Comparison of ENCODE assay signal across 1 cellular context in the genomic region with DNA sequence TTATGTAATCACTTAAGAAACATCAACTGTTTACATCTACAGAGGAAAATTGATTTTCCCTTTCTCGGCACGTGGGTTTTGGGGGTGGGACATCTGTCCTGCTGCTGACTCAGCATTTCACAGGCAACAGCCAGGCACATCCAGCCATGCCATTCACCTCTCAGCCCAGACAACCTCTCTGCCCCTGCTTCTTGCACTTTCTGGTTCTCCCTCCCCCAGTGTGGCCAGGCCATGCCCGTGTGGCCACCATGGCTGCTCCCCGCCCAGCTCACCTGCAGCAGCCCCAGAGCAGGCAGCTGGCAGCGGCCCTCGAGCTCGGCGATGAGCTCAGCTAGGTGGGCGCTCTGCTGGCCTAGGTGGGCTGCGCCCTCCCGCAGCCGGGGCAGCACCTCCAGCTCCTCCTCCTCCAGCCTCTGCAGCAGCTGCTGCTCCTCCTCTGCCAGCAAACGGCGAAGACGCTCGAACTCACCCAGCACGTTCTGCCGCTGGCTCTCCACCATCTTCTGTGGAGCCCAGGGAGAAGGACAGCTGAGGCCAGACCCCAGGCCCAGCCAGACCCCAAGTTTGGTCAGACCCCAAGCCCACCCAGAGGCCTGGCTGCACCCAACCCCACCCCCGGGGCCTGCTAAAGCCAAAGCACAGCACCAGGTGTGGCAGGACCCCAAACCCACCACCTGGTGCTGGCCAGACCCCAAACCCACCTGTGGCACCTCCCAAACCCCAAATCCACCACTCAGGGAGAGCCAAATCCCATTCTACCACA.
A peak's percentile ranks its signal among the peaks of the same experiment; 100 is the strongest.
TF ChIP-seq lines count a peak whose summit lies in the region.

No MANE protein-coding gene starts in this region.

TF ChIP-seq in K562, 482 proteins besides CTCF, POLR2A, EP300 and RAD21:
- TF ChIP-seq, protein P1, sequence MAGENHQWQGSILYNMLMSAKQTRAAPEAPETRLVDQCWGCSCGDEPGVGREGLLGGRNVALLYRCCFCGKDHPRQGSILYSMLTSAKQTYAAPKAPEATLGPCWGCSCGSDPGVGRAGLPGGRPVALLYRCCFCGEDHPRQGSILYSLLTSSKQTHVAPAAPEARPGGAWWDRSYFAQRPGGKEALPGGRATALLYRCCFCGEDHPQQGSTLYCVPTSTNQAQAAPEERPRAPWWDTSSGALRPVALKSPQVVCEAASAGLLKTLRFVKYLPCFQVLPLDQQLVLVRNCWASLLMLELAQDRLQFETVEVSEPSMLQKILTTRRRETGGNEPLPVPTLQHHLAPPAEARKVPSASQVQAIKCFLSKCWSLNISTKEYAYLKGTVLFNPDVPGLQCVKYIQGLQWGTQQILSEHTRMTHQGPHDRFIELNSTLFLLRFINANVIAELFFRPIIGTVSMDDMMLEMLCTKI (IDR thresholded peaks at IDR 0.05; ENCODE audit: partially characterized antibody) = no peak
- TF ChIP-seq, protein P2, sequence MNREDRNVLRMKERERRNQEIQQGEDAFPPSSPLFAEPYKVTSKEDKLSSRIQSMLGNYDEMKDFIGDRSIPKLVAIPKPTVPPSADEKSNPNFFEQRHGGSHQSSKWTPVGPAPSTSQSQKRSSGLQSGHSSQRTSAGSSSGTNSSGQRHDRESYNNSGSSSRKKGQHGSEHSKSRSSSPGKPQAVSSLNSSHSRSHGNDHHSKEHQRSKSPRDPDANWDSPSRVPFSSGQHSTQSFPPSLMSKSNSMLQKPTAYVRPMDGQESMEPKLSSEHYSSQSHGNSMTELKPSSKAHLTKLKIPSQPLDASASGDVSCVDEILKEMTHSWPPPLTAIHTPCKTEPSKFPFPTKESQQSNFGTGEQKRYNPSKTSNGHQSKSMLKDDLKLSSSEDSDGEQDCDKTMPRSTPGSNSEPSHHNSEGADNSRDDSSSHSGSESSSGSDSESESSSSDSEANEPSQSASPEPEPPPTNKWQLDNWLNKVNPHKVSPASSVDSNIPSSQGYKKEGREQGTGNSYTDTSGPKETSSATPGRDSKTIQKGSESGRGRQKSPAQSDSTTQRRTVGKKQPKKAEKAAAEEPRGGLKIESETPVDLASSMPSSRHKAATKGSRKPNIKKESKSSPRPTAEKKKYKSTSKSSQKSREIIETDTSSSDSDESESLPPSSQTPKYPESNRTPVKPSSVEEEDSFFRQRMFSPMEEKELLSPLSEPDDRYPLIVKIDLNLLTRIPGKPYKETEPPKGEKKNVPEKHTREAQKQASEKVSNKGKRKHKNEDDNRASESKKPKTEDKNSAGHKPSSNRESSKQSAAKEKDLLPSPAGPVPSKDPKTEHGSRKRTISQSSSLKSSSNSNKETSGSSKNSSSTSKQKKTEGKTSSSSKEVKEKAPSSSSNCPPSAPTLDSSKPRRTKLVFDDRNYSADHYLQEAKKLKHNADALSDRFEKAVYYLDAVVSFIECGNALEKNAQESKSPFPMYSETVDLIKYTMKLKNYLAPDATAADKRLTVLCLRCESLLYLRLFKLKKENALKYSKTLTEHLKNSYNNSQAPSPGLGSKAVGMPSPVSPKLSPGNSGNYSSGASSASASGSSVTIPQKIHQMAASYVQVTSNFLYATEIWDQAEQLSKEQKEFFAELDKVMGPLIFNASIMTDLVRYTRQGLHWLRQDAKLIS (CRISPR knock-in tag; IDR thresholded peaks at IDR 0.05) = no peak
- TF ChIP-seq NFE2 (IDR thresholded peaks at IDR 0.05; ENCODE audit: low read depth) = peak; percentile 81
- no peak for TF ChIP-seq ZNF140 (CRISPR knock-in tag; IDR thresholded peaks at IDR 0.05)
- TF ChIP-seq, protein P3, sequence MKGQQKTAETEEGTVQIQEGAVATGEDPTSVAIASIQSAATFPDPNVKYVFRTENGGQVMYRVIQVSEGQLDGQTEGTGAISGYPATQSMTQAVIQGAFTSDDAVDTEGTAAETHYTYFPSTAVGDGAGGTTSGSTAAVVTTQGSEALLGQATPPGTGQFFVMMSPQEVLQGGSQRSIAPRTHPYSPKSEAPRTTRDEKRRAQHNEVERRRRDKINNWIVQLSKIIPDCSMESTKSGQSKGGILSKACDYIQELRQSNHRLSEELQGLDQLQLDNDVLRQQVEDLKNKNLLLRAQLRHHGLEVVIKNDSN (CRISPR knock-in tag; IDR thresholded peaks at IDR 0.05) = peak; percentile 46
- TF ChIP-seq ZNF316 (IDR thresholded peaks at IDR 0.05) = peak; percentile 99
- peak; percentile 100 for TF ChIP-seq MAFK (IDR thresholded peaks at IDR 0.05; ENCODE audit: low read length)
- TF ChIP-seq MAFF (IDR thresholded peaks at IDR 0.05; ENCODE audit: low read length) = peak; percentile 99
- no peak for TF ChIP-seq RFX1 (IDR thresholded peaks at IDR 0.05)
- peak; percentile 99 for TF ChIP-seq C11orf30 (IDR thresholded peaks at IDR 0.05; ENCODE audit: low read depth)
- no peak for TF ChIP-seq HLTF (IDR thresholded peaks at IDR 0.05)
- TF ChIP-seq POLR2G (IDR thresholded peaks at IDR 0.05; ENCODE audit: low read depth, low read length) = peak; percentile 67
- TF ChIP-seq, protein P4, sequence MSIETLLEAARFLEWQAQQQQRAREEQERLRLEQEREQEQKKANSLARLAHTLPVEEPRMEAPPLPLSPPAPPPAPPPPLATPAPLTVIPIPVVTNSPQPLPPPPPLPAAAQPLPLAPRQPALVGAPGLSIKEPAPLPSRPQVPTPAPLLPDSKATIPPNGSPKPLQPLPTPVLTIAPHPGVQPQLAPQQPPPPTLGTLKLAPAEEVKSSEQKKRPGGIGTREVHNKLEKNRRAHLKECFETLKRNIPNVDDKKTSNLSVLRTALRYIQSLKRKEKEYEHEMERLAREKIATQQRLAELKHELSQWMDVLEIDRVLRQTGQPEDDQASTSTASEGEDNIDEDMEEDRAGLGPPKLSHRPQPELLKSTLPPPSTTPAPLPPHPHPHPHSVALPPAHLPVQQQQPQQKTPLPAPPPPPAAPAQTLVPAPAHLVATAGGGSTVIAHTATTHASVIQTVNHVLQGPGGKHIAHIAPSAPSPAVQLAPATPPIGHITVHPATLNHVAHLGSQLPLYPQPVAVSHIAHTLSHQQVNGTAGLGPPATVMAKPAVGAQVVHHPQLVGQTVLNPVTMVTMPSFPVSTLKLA (conservative IDR thresholded peaks at IDR 0.05) = peak in 1 of 2 experiments; percentile 50; a peak in 2 of 4 replicates
- TF ChIP-seq RBFOX2 (IDR thresholded peaks at IDR 0.05; ENCODE audit: low read depth, low read length) = peak; percentile 64
- peak; percentile 98 for TF ChIP-seq MAFG (tag; conservative IDR thresholded peaks at IDR 0.05)
- no peak for TF ChIP-seq SMAD2 (IDR thresholded peaks at IDR 0.05; ENCODE audit: low read depth, low read length)
- TF ChIP-seq, protein P5, sequence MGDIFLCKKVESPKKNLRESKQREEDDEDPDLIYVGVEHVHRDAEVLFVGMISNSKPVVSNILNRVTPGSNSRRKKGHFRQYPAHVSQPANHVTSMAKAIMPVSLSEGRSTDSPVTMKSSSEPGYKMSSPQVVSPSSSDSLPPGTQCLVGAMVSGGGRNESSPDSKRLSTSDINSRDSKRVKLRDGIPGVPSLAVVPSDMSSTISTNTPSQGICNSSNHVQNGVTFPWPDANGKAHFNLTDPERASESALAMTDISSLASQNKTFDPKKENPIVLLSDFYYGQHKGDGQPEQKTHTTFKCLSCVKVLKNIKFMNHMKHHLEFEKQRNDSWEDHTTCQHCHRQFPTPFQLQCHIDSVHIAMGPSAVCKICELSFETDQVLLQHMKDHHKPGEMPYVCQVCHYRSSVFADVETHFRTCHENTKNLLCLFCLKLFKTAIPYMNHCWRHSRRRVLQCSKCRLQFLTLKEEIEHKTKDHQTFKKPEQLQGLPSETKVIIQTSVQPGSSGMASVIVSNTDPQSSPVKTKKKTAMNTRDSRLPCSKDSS (IDR thresholded peaks at IDR 0.05; ENCODE audit: low read depth, partially characterized antibody) = no peak
- peak; percentile 63 for TF ChIP-seq RBM22 (IDR thresholded peaks at IDR 0.05; ENCODE audit: low read depth, low read length, poor library complexity, severe bottlenecking)
- no peak for TF ChIP-seq FOXM1 (IDR thresholded peaks at IDR 0.05; ENCODE audit: low read depth)
- no peak for TF ChIP-seq FOXM1 (CRISPR knock-in tag; IDR thresholded peaks at IDR 0.05; ENCODE audit: low read depth)
- TF ChIP-seq ILF3 (IDR thresholded peaks at IDR 0.05; ENCODE audit: borderline replicate concordance) = no peak
- TF ChIP-seq, protein P6, sequence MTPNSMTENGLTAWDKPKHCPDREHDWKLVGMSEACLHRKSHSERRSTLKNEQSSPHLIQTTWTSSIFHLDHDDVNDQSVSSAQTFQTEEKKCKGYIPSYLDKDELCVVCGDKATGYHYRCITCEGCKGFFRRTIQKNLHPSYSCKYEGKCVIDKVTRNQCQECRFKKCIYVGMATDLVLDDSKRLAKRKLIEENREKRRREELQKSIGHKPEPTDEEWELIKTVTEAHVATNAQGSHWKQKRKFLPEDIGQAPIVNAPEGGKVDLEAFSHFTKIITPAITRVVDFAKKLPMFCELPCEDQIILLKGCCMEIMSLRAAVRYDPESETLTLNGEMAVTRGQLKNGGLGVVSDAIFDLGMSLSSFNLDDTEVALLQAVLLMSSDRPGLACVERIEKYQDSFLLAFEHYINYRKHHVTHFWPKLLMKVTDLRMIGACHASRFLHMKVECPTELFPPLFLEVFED (CRISPR knock-in tag; conservative IDR thresholded peaks at IDR 0.05) = no peak
- no peak for TF ChIP-seq SPI1 (IDR thresholded peaks at IDR 0.05; ENCODE audit: borderline replicate concordance, low read depth, low read length)
- TF ChIP-seq PCBP2 (IDR thresholded peaks at IDR 0.05; ENCODE audit: low read depth, low read length, poor library complexity, severe bottlenecking) = no peak
- no peak for TF ChIP-seq FOXP1 (CRISPR knock-in tag; IDR thresholded peaks at IDR 0.05)
- TF ChIP-seq ZNF224 (CRISPR knock-in tag; IDR thresholded peaks at IDR 0.05) = no peak
